In genomic region chr17:66276328-66276937, GRCh38 we compare ENCODE assay signal across 20 cellular contexts. TPM values are rescaled to one million over a fixed set of nuclear protein-coding genes. Genes with fewer than 3 reads are reported as not detected.
A peak's percentile ranks its signal among the peaks of the same experiment; 100 is the strongest.
DNase-seq lines count a peak whose midpoint lies in the region; ATAC-seq and TF ChIP-seq lines count a peak whose summit lies in the region.
"Had no signal": no experiment of that assay in that cellular context is flagged by ENCODE, and none has a peak within 500 bp of the region (broad histone marks: within the 10 kb centered on the region; RNA-seq: fewer than 3 reads in every experiment).

No MANE protein-coding gene starts in this region.

- no peak for TF ChIP-seq POLR2A in adrenal gland (IDR thresholded peaks at IDR 0.05)

- 80 to 91% (median 88%) methylated on average over 3 of the region's 3 CpGs for WGBS in adrenal gland, 4 donors

- intact Hi-C loops in natural killer cell (cut with micrococcal nuclease), result no loop called here
- intact Hi-C loops in adrenal gland (cut with DNase I), result no loop called here
- intact Hi-C loops in upper lobe of right lung (cut with DNase I), result no loop called here

- TF ChIP-seq CTCF in natural killer cell (IDR thresholded peaks at IDR 0.05), result no peak
- no peak for TF ChIP-seq CTCF in adrenal gland (IDR thresholded peaks at IDR 0.05)
- TF ChIP-seq CTCF in upper lobe of right lung (IDR thresholded peaks at IDR 0.05), result no peak

- peaks cover 13 to 22% of the 10 kb centered on the region in 2 donors for H3K4me1 ChIP-seq in adrenal gland (replicated peaks in 1 of 2)
- no peaks in the 10 kb centered on the region for H3K4me1 ChIP-seq in upper lobe of right lung
- H3K4me1 ChIP-seq: colonic mucosa had no signal

- H3K27me3 ChIP-seq in adrenal gland, result no peaks in the 10 kb centered on the region
- no peaks in the 10 kb centered on the region for H3K27me3 ChIP-seq in upper lobe of right lung
- H3K27me3 ChIP-seq: colonic mucosa, stomach had no signal

- H3K36me3 ChIP-seq in adrenal gland (replicated peaks in 1 of 2), result no peaks in the 10 kb centered on the region
- no peaks in the 10 kb centered on the region for H3K36me3 ChIP-seq in upper lobe of right lung
- H3K36me3 ChIP-seq: colonic mucosa, stomach, WERI-Rb-1 had no signal

- H3K4me3 ChIP-seq in adrenal gland (no peak overlapping the region), upper lobe of right lung (no peak overlapping the region)
- H3K4me3 ChIP-seq: colonic mucosa, lung, skin epidermis, stomach had no signal

- peak overlapping the region; percentile 9 for H3K4me3 Mint-ChIP-seq in natural killer cell treated with Interleukin-12 subunit alpha and Interleukin-12 subunit beta and Interleukin-15 and Interleukin-18, amount 100 ng/mL, for 72 hours
- no peak overlapping the region for H3K4me3 Mint-ChIP-seq in natural killer cell

- H3K4me1 Mint-ChIP-seq in natural killer cell treated with Interleukin-12 subunit alpha and Interleukin-12 subunit beta and Interleukin-15 and Interleukin-18, amount 100 ng/mL, for 72 hours (ENCODE audit: low read depth in 2 of 2), result peaks cover 9% of the 10 kb centered on the region in 2 donors
- H3K4me1 Mint-ChIP-seq in natural killer cell, result peaks cover 0 to 5% of the 10 kb centered on the region in 2 donors

- H3K9me3 ChIP-seq in adrenal gland (replicated peaks in 1 of 3) (no peaks in the 10 kb centered on the region), upper lobe of right lung (no peaks in the 10 kb centered on the region)
- H3K9me3 ChIP-seq: colonic mucosa had no signal

- H3K27me3 Mint-ChIP-seq in natural killer cell treated with Interleukin-12 subunit alpha and Interleukin-12 subunit beta and Interleukin-15 and Interleukin-18, amount 100 ng/mL, for 72 hours, result peaks cover 0 to 3% of the 10 kb centered on the region in 2 donors
- peaks cover 0 to 3% of the 10 kb centered on the region in 2 donors for H3K27me3 Mint-ChIP-seq in natural killer cell (ENCODE audit: low read depth in 2 of 2)

- H3K27ac Mint-ChIP-seq in natural killer cell treated with Interleukin-12 subunit alpha and Interleukin-12 subunit beta and Interleukin-15 and Interleukin-18, amount 100 ng/mL, for 72 hours, result no peak overlapping the region
- peak overlapping the region in 1 of 2 donors; percentile 53 for H3K27ac Mint-ChIP-seq in natural killer cell

- no peak for ATAC-seq in natural killer cell treated with Interleukin-12 subunit alpha and Interleukin-12 subunit beta and Interleukin-15 and Interleukin-18, amount 100 ng/mL, for 72 hours
- ATAC-seq in natural killer cell, result no peak
- no peak for ATAC-seq in GM21723 (IDR thresholded peaks at IDR 0.05; ENCODE audit: unreplicated experiment)
- no peak for ATAC-seq in upper lobe of right lung

- no peak for DNase-seq in natural killer cell treated with Interleukin-12 subunit alpha and Interleukin-12 subunit beta and Interleukin-15 and Interleukin-18, amount 100 ng/mL, for 72 hours (ENCODE audit: low spot score)
- DNase-seq in natural killer cell (no peak), adrenal gland (peak in 4 of 7 donors; percentile 46 to 54 (median 50)), glomerular visceral epithelial cell (ENCODE audit: extremely low spot score) (peak; percentile 8), islet precursor cell (no peak), upper lobe of right lung (no peak)
- DNase-seq in activated CD4-positive, CD25-positive, alpha-beta regulatory T cell treated with anti-CD3 and anti-CD28 coated beads, Interleukin-2, amount 50 U/mL, for 72 hours, result no peak
- DNase-seq: activated CD8-positive, alpha-beta memory T cell treated with anti-CD3 and anti-CD28 coated beads, Interleukin-2, amount 50 U/mL, for 4 hours; activated naive CD4-positive, alpha-beta T cell treated with anti-CD3 and anti-CD28 coated beads, Interleukin-2, amount 50 U/mL, for 16 hours; colonic mucosa; MM.1S; NCI-H2029 treated with DMSO at 0.1 percent for 48 hours; NCI-H82; SHP77 treated with DMSO at 0.1 percent for 48 hours; WERI-Rb-1 had no signal

- H3K27ac ChIP-seq in adrenal gland, result peak overlapping the region in 4 of 5 donors; percentile 31 to 78 (median 56)
- H3K27ac ChIP-seq in upper lobe of right lung, result no peak overlapping the region
- H3K27ac ChIP-seq: colonic mucosa, skin epidermis, WERI-Rb-1 had no signal

- H3K36me3 Mint-ChIP-seq in natural killer cell treated with Interleukin-12 subunit alpha and Interleukin-12 subunit beta and Interleukin-15 and Interleukin-18, amount 100 ng/mL, for 72 hours, result no peaks in the 10 kb centered on the region
- H3K36me3 Mint-ChIP-seq in natural killer cell, result no peaks in the 10 kb centered on the region

- no peaks in the 10 kb centered on the region for H3K9me3 Mint-ChIP-seq in natural killer cell treated with Interleukin-12 subunit alpha and Interleukin-12 subunit beta and Interleukin-15 and Interleukin-18, amount 100 ng/mL, for 72 hours
- no peaks in the 10 kb centered on the region for H3K9me3 Mint-ChIP-seq in natural killer cell

RNA-seq across cellular contexts. Expression of gene PRKCA, which starts 26.0 kb away (rescaled TPM):
- total RNA-seq in natural killer cell treated with Interleukin-12 subunit alpha and Interleukin-12 subunit beta and Interleukin-15 and Interleukin-18, amount 100 ng/mL, for 72 hours, result 10 to 100 TPM; 31.1 to 41.1 TPM
- total RNA-seq in natural killer cell (10 to 100 TPM; 19.6 to 29.0 (median 20.4) TPM), adrenal gland (100 to 1,000 TPM in 3 of 8 donors, 10 to 100 TPM in 5; 80.2 to 202 (median 88.6) TPM), upper lobe of right lung (43.4 TPM)
- polyA plus RNA-seq in adrenal gland, result 10 to 100 TPM; 15.1 to 46.4 (median 19.6) TPM

RNA-seq across cellular contexts. Expression of gene APOH, which starts 47.2 kb away (rescaled TPM):
- not detected for total RNA-seq in natural killer cell treated with Interleukin-12 subunit alpha and Interleukin-12 subunit beta and Interleukin-15 and Interleukin-18, amount 100 ng/mL, for 72 hours
- not detected for total RNA-seq in natural killer cell
- total RNA-seq in adrenal gland, result 1 to 10 TPM in 2 of 8 donors, not detected in 6; 1.5 to 1.7 TPM
- polyA plus RNA-seq in adrenal gland, result 1 to 10 TPM in 1 of 3 donors, under 1 TPM in 1, not detected in 1; 0.32 to 1.6 TPM
- 29.6 TPM for total RNA-seq in upper lobe of right lung
- polyA plus RNA-seq: AG04450 had no signal

Comparison
In these comparisons a context has a peak if more than half of its experiments do, and no peak if none do; other contexts are left out.
1. DNase-seq: peak in adrenal gland (4 of 7) and glomerular visceral epithelial cell (single experiment); none in natural killer cell treated with Interleukin-12 subunit alpha and Interleukin-12 subunit beta and Interleukin-15 and Interleukin-18, amount 100 ng/mL, for 72 hours (single experiment), natural killer cell (single experiment), islet precursor cell (single experiment), activated CD4-positive, CD25-positive, alpha-beta regulatory T cell treated with anti-CD3 and anti-CD28 coated beads, Interleukin-2, amount 50 U/mL, for 72 hours (single experiment) and upper lobe of right lung (single experiment).
2. RNA of gene APOH, which starts 47.2 kb away (total RNA-seq): 29.6 TPM in upper lobe of right lung (single experiment); not detected in natural killer cell treated with Interleukin-12 subunit alpha and Interleukin-12 subunit beta and Interleukin-15 and Interleukin-18, amount 100 ng/mL, for 72 hours, not detected in natural killer cell and 1.5 to 1.7 TPM in adrenal gland; every median in the first group is over 10 times any median in the second.